Comparison of ENCODE assay signal across 9 cellular contexts in the genomic region with DNA sequence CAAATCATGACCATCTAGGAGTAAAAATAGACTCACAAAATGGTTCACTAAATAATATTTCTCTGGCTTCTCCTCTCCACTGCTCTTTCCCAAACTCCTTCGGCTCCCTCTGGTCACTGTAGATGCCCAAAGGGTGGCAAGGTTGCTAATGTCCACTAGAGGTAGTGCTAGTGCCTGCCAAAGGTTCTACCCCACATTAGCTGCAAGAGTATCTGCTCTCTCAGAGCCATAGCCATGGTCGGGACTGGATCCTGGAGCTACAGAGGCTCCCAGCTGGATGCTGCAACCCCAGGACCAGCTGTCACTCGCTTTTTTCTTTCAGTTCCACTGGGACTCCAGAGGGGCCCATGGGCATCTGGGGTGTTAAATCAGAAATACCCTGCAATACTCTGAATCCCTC. TPM values are rescaled to one million over a fixed set of nuclear protein-coding genes. Genes with fewer than 3 reads are reported as not detected.
DNase-seq lines count a peak whose midpoint lies in the region; ATAC-seq and TF ChIP-seq lines count a peak whose summit lies in the region.
"Had no signal": no experiment of that assay in that cellular context is flagged by ENCODE, and none has a peak within 500 bp of the region (broad histone marks: within the 10 kb centered on the region; RNA-seq: fewer than 3 reads in every experiment).

No MANE protein-coding gene starts in this region.

- H3K79me1 ChIP-seq in neuronal stem cell (ENCODE audit: low read depth, low read length): no peaks in the 10 kb centered on the region

- H2BK12ac ChIP-seq in neuronal stem cell (ENCODE audit: low read length): no peak overlapping the region

- H3K9me3 ChIP-seq in neuronal stem cell (replicated peaks in 1 of 2; ENCODE audit: control insufficient read depth in 2 of 2, insufficient read depth in 1 of 2, low read depth in 1 of 2, low read length in 2 of 2): no peaks in the 10 kb centered on the region

- H3K14ac ChIP-seq in neuronal stem cell (ENCODE audit: low read length): no peak overlapping the region

- no peak overlapping the region for H2BK120ac ChIP-seq in neuronal stem cell (ENCODE audit: low read depth, low read length)

- no peak overlapping the region for H3K18ac ChIP-seq in neuronal stem cell (ENCODE audit: low read length)

- no peak overlapping the region for H2AFZ ChIP-seq in neuronal stem cell (ENCODE audit: low read length)

- ATAC-seq in SK-N-SH treated with all-trans-retinoic acid at 6 μM for 48 hours: peak; percentile 83
- ATAC-seq: T-cell had no signal

- no peak overlapping the region for H2BK15ac ChIP-seq in neuronal stem cell (ENCODE audit: low read length)

- no peak overlapping the region for H4K91ac ChIP-seq in neuronal stem cell (ENCODE audit: low read depth, low read length, poor library complexity)

- H4K8ac ChIP-seq in neuronal stem cell (ENCODE audit: low read depth, low read length): no peak overlapping the region

- H2AK5ac ChIP-seq in neuronal stem cell (ENCODE audit: low read depth, low read length): no peak overlapping the region

- H3K4me2 ChIP-seq in neuronal stem cell (ENCODE audit: insufficient read depth, low read length, poor library complexity, severe bottlenecking): no peak overlapping the region

- no peaks in the 10 kb centered on the region for H3K4me1 ChIP-seq in neuronal stem cell (ENCODE audit: control insufficient read depth in 2 of 2, insufficient read depth in 1 of 2, low read depth in 1 of 2, low read length in 2 of 2)

- no peak overlapping the region for H3K4me3 Mint-ChIP-seq in HFFc6
- H3K4me3 Mint-ChIP-seq: T-cell had no signal

- H3K4me1 Mint-ChIP-seq in HFFc6 (ENCODE audit: low read depth): no peaks in the 10 kb centered on the region; the same call in 1 of the 2 replicates
- H3K4me1 Mint-ChIP-seq: T-cell had no signal

- H3K9ac ChIP-seq in neuronal stem cell (ENCODE audit: low read depth, low read length, poor library complexity): no peak overlapping the region

- no peak overlapping the region for H2BK5ac ChIP-seq in neuronal stem cell (ENCODE audit: low read length)

- TF ChIP-seq CTCF in HFFc6 (IDR thresholded peaks at IDR 0.05): peak; percentile 78

- no peaks in the 10 kb centered on the region for H3K36me3 Mint-ChIP-seq in HFFc6 (ENCODE audit: low read depth)
- H3K36me3 Mint-ChIP-seq: T-cell had no signal

- no peak overlapping the region for H3K4ac ChIP-seq in neuronal stem cell (ENCODE audit: low read length)

- no peak overlapping the region for H3K27ac ChIP-seq in neuronal stem cell (replicated peaks; ENCODE audit: low read length)

- H3K23ac ChIP-seq in neuronal stem cell (ENCODE audit: low read depth, low read length, poor library complexity): no peak overlapping the region

- H3K4me3 ChIP-seq in neuronal stem cell (ENCODE audit: low read length in 2 of 2): no peak overlapping the region

- H3K27me3 ChIP-seq in neuronal stem cell (ENCODE audit: control insufficient read depth in 3 of 3, insufficient read depth in 3 of 3, low read depth in 1 of 3, low read length in 3 of 3): peaks cover 0 to 27% (median 0%) of the 10 kb centered on the region in 3 experiments

- H3K9me3 Mint-ChIP-seq in HFFc6: no peaks in the 10 kb centered on the region
- H3K9me3 Mint-ChIP-seq: T-cell had no signal

- whole genome bisulfite sequencing in neuronal stem cell (ENCODE audit: extremely low coverage in 2 of 2, insufficient read length in 2 of 2, insufficient replicate concordance in 1 of 2), 2 donors: no CpG with 5 or more reads among the region's 3 CpGs

- no peak overlapping the region for H3K27ac Mint-ChIP-seq in HFFc6
- H3K27ac Mint-ChIP-seq: T-cell had no signal

- H3K36me3 ChIP-seq in neuronal stem cell (replicated peaks in 1 of 2; ENCODE audit: control insufficient read depth in 2 of 2, insufficient read depth in 2 of 2, low read length in 2 of 2): no peaks in the 10 kb centered on the region

- DNase-seq in CMK (ENCODE audit: low read depth) (peak; percentile 5), HFFc6 (peak; percentile 72), iPS-NIHi7 (ENCODE audit: extremely low spot score) (peak; percentile 71), pons (ENCODE audit: low spot score) (no peak), neuronal stem cell (ENCODE audit: low spot score) (no peak), SKM-1 treated with dmso at 0.1 percent for 144 hours (lab: John Stamatoyannopoulos, UW; ENCODE audit: unreplicated experiment) (no peak)
- DNase-seq in stimulated activated CD4-positive, alpha-beta T cell treated with anti-CD3 and anti-CD28 coated beads, Interleukin-2, amount 100 ng/mL, for 24 hours: no peak
- DNase-seq: T-cell had no signal

- peaks cover 27% of the 10 kb centered on the region for H3K27me3 Mint-ChIP-seq in HFFc6 (ENCODE audit: insufficient read depth)

TF ChIP-seq in SK-N-SH treated with all-trans-retinoic acid at 6 μM for 48 hours, 23 proteins besides CTCF, POLR2A, EP300 and RAD21 (continues in another document):
- TF ChIP-seq, protein P1, sequence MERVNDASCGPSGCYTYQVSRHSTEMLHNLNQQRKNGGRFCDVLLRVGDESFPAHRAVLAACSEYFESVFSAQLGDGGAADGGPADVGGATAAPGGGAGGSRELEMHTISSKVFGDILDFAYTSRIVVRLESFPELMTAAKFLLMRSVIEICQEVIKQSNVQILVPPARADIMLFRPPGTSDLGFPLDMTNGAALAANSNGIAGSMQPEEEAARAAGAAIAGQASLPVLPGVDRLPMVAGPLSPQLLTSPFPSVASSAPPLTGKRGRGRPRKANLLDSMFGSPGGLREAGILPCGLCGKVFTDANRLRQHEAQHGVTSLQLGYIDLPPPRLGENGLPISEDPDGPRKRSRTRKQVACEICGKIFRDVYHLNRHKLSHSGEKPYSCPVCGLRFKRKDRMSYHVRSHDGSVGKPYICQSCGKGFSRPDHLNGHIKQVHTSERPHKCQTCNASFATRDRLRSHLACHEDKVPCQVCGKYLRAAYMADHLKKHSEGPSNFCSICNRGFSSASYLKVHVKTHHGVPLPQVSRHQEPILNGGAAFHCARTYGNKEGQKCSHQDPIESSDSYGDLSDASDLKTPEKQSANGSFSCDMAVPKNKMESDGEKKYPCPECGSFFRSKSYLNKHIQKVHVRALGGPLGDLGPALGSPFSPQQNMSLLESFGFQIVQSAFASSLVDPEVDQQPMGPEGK (CRISPR knock-in tag; IDR thresholded peaks at IDR 0.05; ENCODE audit: borderline replicate concordance): no peak
- TF ChIP-seq OSR1 (CRISPR knock-in tag; IDR thresholded peaks at IDR 0.05) (no peak), BACH2 (CRISPR knock-in tag; IDR thresholded peaks at IDR 0.05; ENCODE audit: borderline replicate concordance) (no peak), ISL1 (CRISPR knock-in tag; IDR thresholded peaks at IDR 0.05) (no peak), ZNF70 (CRISPR knock-in tag; IDR thresholded peaks at IDR 0.05) (no peak), TCF4 (CRISPR knock-in tag; IDR thresholded peaks at IDR 0.05; ENCODE audit: borderline replicate concordance) (no peak), ZNF8 (CRISPR knock-in tag; IDR thresholded peaks at IDR 0.05) (no peak), PPARA (CRISPR knock-in tag; IDR thresholded peaks at IDR 0.05; ENCODE audit: borderline replicate concordance) (no peak), ZFP30 (CRISPR knock-in tag; IDR thresholded peaks at IDR 0.05) (no peak), ZC3H10 (CRISPR knock-in tag; IDR thresholded peaks at IDR 0.05) (no peak), ARNTL (CRISPR knock-in tag; IDR thresholded peaks at IDR 0.05; ENCODE audit: borderline replicate concordance, low read depth) (no peak)
- TF ChIP-seq, protein P2, sequence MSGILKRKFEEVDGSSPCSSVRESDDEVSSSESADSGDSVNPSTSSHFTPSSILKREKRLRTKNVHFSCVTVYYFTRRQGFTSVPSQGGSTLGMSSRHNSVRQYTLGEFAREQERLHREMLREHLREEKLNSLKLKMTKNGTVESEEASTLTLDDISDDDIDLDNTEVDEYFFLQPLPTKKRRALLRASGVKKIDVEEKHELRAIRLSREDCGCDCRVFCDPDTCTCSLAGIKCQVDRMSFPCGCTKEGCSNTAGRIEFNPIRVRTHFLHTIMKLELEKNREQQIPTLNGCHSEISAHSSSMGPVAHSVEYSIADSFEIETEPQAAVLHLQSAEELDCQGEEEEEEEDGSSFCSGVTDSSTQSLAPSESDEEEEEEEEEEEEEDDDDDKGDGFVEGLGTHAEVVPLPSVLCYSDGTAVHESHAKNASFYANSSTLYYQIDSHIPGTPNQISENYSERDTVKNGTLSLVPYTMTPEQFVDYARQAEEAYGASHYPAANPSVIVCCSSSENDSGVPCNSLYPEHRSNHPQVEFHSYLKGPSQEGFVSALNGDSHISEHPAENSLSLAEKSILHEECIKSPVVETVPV (CRISPR knock-in tag; IDR thresholded peaks at IDR 0.05): no peak
- TF ChIP-seq, protein P3, sequence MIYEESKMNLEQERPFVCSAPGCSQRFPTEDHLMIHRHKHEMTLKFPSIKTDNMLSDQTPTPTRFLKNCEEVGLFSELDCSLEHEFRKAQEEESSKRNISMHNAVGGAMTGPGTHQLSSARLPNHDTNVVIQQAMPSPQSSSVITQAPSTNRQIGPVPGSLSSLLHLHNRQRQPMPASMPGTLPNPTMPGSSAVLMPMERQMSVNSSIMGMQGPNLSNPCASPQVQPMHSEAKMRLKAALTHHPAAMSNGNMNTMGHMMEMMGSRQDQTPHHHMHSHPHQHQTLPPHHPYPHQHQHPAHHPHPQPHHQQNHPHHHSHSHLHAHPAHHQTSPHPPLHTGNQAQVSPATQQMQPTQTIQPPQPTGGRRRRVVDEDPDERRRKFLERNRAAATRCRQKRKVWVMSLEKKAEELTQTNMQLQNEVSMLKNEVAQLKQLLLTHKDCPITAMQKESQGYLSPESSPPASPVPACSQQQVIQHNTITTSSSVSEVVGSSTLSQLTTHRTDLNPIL (CRISPR knock-in tag; IDR thresholded peaks at IDR 0.05; ENCODE audit: low read depth): no peak

RNA-seq across cellular contexts. Expression of a gene that starts 8.5 kb away (rescaled TPM):
- total RNA-seq in HFFc6 (2021; fragmentation: NEBNext Ultra II Directional; extraction: Animal tissue kit (Norgen Biotek cat#: 25700)): not detected
- not detected for polyA plus RNA-seq in neuronal stem cell (2013, experiment 1 of 2)
- polyA plus RNA-seq in neuronal stem cell (2013, experiment 2 of 2): not detected
- total RNA-seq: T-cell had no signal

RNA-seq across cellular contexts. Expression of a gene that starts 12.8 kb away (rescaled TPM):
- not detected for total RNA-seq in HFFc6 (2021; fragmentation: NEBNext Ultra II Directional; extraction: Animal tissue kit (Norgen Biotek cat#: 25700))
- not detected for polyA plus RNA-seq in neuronal stem cell (2013, experiment 1 of 2)
- 0.01 TPM for polyA plus RNA-seq in neuronal stem cell (2013, experiment 2 of 2)
- total RNA-seq: T-cell had no signal

RNA-seq across cellular contexts. Expression of a gene that starts 22.3 kb away (rescaled TPM):
- total RNA-seq in HFFc6 (2021; fragmentation: NEBNext Ultra II Directional; extraction: Animal tissue kit (Norgen Biotek cat#: 25700)): 10 to 100 TPM; 16.6 to 19.6 (median 17.4) TPM
- polyA plus RNA-seq in neuronal stem cell (2013, experiment 1 of 2): 15.6 TPM
- 15.6 TPM for polyA plus RNA-seq in neuronal stem cell (2013, experiment 2 of 2)

RNA-seq across cellular contexts. Expression of a gene that starts 56.9 kb away (rescaled TPM):
- total RNA-seq in HFFc6 (2021; fragmentation: NEBNext Ultra II Directional; extraction: Animal tissue kit (Norgen Biotek cat#: 25700)): not detected
- not detected for polyA plus RNA-seq in neuronal stem cell (2013, experiment 1 of 2)
- polyA plus RNA-seq in neuronal stem cell (2013, experiment 2 of 2): not detected
- total RNA-seq: T-cell had no signal

Comparison
In these comparisons a context has a peak if more than half of its experiments do, and no peak if none do; other contexts are left out.
1. DNase-seq: peak in CMK (single experiment), HFFc6 (single experiment) and iPS-NIHi7 (single experiment); none in pons (single experiment), neuronal stem cell (single experiment), SKM-1 treated with dmso at 0.1 percent for 144 hours (single experiment) and stimulated activated CD4-positive, alpha-beta T cell treated with anti-CD3 and anti-CD28 coated beads, Interleukin-2, amount 100 ng/mL, for 24 hours (0 of 2).